ENCODE assay signal across 19 cellular contexts in the genomic region with DNA sequence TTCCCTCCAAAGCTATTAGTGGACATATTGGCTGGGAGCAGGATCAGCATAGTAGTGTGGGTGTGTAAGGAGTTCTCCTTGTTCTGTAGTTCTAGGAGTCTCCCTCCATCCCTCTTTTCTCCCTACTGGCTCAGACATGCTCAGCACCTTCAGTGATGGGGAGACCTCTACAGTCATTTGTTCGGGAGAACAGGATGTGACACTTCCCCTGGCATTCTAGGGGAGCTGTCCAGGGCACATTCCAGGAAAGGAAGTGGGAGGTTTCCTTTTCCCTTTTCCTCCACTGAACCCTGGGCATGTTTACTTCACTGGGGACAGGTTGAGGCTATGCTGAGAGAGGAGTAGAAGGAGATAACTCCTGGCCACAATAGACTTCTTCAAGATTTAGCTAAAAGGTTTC.
DNase-seq lines count a peak whose midpoint lies in the region; ATAC-seq, FAIRE-seq and TF ChIP-seq lines count a peak whose summit lies in the region.
"Had no signal": no experiment of that assay in that cellular context is flagged by ENCODE, and none has a peak within 500 bp of the region (broad histone marks: within the 10 kb centered on the region; RNA-seq: fewer than 3 reads in every experiment).

No MANE protein-coding gene starts in this region.

- H3K4me1 ChIP-seq in GM23248 (ENCODE audit: insufficient read depth), result peaks cover 18% of the 10 kb centered on the region
- H3K4me1 ChIP-seq in endodermal cell (ENCODE audit: control insufficient read depth, insufficient read depth, low read length), result no peaks in the 10 kb centered on the region
- H3K4me1 ChIP-seq in neuronal stem cell (ENCODE audit: control insufficient read depth in 2 of 2, insufficient read depth in 1 of 2, low read depth in 1 of 2, low read length in 2 of 2), result no peaks in the 10 kb centered on the region
- H3K4me1 ChIP-seq: HAP-1, SJCRH30 had no signal

- 10 to 18% methylated on average over 1 of the region's 1 CpG for WGBS in GM23248 (ENCODE audit: low coverage in 1 of 2, low lambda C conversion rate in 2 of 2, missing lambda C conversion rate in 2 of 2), 2 experiments
- 59% methylated on average over 1 of the region's 1 CpG; no CpG with 5 or more reads in 1 of the 2 experiments for WGBS in endodermal cell (ENCODE audit: insufficient coverage in 1 of 2, insufficient read length in 1 of 2), 2 experiments
- no CpG with 5 or more reads among the region's 1 CpG for WGBS in neuronal stem cell (ENCODE audit: extremely low coverage in 2 of 2, insufficient read length in 2 of 2, insufficient replicate concordance in 1 of 2), 2 donors

- no peak overlapping the region for H3K18ac ChIP-seq in neuronal stem cell (ENCODE audit: low read length)

- no peak overlapping the region for H3K4ac ChIP-seq in neuronal stem cell (ENCODE audit: low read length)

- DNase-seq in GM23248, result peak; percentile 34
- peak; percentile 30 for DNase-seq in HTR-8/SVneo (ENCODE audit: insufficient read length, low spot score)
- peak; percentile 67 for DNase-seq in endodermal cell
- no peak for DNase-seq in neuronal stem cell (ENCODE audit: low spot score)
- no peak for DNase-seq in activated CD8-positive, alpha-beta T cell treated with anti-CD3 and anti-CD28 coated beads for 36 hours
- DNase-seq in Kasumi-1 (lab: John Stamatoyannopoulos, UW), result no peak
- DNase-seq in brain microvascular endothelial cell, result no peak
- DNase-seq: ACHN; COR-L47; DMS153; EL; NCI-H187 treated with DMSO at 0.1 percent for 48 hours; NCI-H446; NCI-H69; NK-92 treated with Interleukin-12 subunit alpha and Interleukin-12 subunit beta, amount 100 ng/mL, for 24 hours; RPMI8226; SJCRH30 had no signal

- H2AFZ ChIP-seq in GM23248 (no peak overlapping the region), neuronal stem cell (ENCODE audit: low read length) (no peak overlapping the region)

- no peaks in the 10 kb centered on the region for H3K79me1 ChIP-seq in neuronal stem cell (ENCODE audit: low read depth, low read length)

- H2BK120ac ChIP-seq in neuronal stem cell (ENCODE audit: low read depth, low read length), result no peak overlapping the region

- no peak overlapping the region for H3K4me3 ChIP-seq in GM23248
- H3K4me3 ChIP-seq in endodermal cell (ENCODE audit: low read length), result no peak overlapping the region
- H3K4me3 ChIP-seq in neuronal stem cell (ENCODE audit: low read length in 2 of 2), result no peak overlapping the region
- H3K4me3 ChIP-seq in brain microvascular endothelial cell (ENCODE audit: low read depth, low read length), result no peak overlapping the region
- H3K4me3 ChIP-seq: HAP-1, SJCRH30 had no signal

- no peak overlapping the region for H3K14ac ChIP-seq in neuronal stem cell (ENCODE audit: low read length)

- POLR2A ChIA-PET in activated CD8-positive, alpha-beta T cell treated with anti-CD3 and anti-CD28 coated beads for 36 hours (lab: Charles Lee), result no interaction called here

- no peak overlapping the region for H4K8ac ChIP-seq in neuronal stem cell (ENCODE audit: low read depth, low read length)

- no peak overlapping the region for H3K27ac Mint-ChIP-seq in endodermal cell
- no peak overlapping the region for H3K27ac Mint-ChIP-seq in activated CD8-positive, alpha-beta T cell treated with anti-CD3 and anti-CD28 coated beads for 36 hours

- H3K9me3 Mint-ChIP-seq in endodermal cell, result no peaks in the 10 kb centered on the region
- no peaks in the 10 kb centered on the region for H3K9me3 Mint-ChIP-seq in activated CD8-positive, alpha-beta T cell treated with anti-CD3 and anti-CD28 coated beads for 36 hours

- no peak overlapping the region for H4K91ac ChIP-seq in neuronal stem cell (ENCODE audit: low read depth, low read length, poor library complexity)

- no peaks in the 10 kb centered on the region for H3K9me2 ChIP-seq in GM23248 (ENCODE audit: insufficient read depth)

- H3K9ac ChIP-seq in GM23248 (no peak overlapping the region), endodermal cell (ENCODE audit: extremely low read depth, low read length, poor library complexity, severe bottlenecking) (no peak overlapping the region), neuronal stem cell (ENCODE audit: low read depth, low read length, poor library complexity) (no peak overlapping the region)

- no peak overlapping the region for H2BK5ac ChIP-seq in neuronal stem cell (ENCODE audit: low read length)

- H3K4me1 Mint-ChIP-seq in endodermal cell, result peaks cover 7% of the 10 kb centered on the region
- H3K4me1 Mint-ChIP-seq in activated CD8-positive, alpha-beta T cell treated with anti-CD3 and anti-CD28 coated beads for 36 hours (ENCODE audit: low read depth), result no peaks in the 10 kb centered on the region

- TF ChIP-seq CTCF in endodermal cell (conservative IDR thresholded peaks at IDR 0.05) (no peak), brain microvascular endothelial cell (IDR thresholded peaks at IDR 0.05; ENCODE audit: low read depth, low read length, missing control alignments) (no peak)
- TF ChIP-seq CTCF in activated CD8-positive, alpha-beta T cell treated with anti-CD3 and anti-CD28 coated beads for 36 hours (IDR thresholded peaks at IDR 0.05), result no peak

- CTCF ChIA-PET in activated CD8-positive, alpha-beta T cell treated with anti-CD3 and anti-CD28 coated beads for 36 hours (lab: Charles Lee), result interaction anchor here (1.0 kb wide), 1 partner anchor 331 kb away, joined by 3 read pairs; no protein-coding TSS in a partner anchor

- no peaks in the 10 kb centered on the region for H3K79me2 ChIP-seq in GM23248 (ENCODE audit: insufficient read depth)

- H3K9me3 ChIP-seq in GM23248 (ENCODE audit: low read depth), result no peaks in the 10 kb centered on the region
- no peaks in the 10 kb centered on the region for H3K9me3 ChIP-seq in endodermal cell (ENCODE audit: control insufficient read depth, low read length)
- no peaks in the 10 kb centered on the region for H3K9me3 ChIP-seq in neuronal stem cell (replicated peaks in 1 of 2; ENCODE audit: control insufficient read depth in 2 of 2, insufficient read depth in 1 of 2, low read depth in 1 of 2, low read length in 2 of 2)
- H3K9me3 ChIP-seq: HAP-1, SJCRH30 had no signal

- H4K20me1 ChIP-seq in GM23248 (ENCODE audit: insufficient read depth), result no peaks in the 10 kb centered on the region

- H3K27me3 ChIP-seq in GM23248 (replicated peaks; ENCODE audit: insufficient read depth) (no peaks in the 10 kb centered on the region), endodermal cell (ENCODE audit: control insufficient read depth, insufficient read depth, low read length, poor library complexity, severe bottlenecking) (no peaks in the 10 kb centered on the region), neuronal stem cell (ENCODE audit: control insufficient read depth in 3 of 3, insufficient read depth in 3 of 3, low read depth in 1 of 3, low read length in 3 of 3) (no peaks in the 10 kb centered on the region), brain microvascular endothelial cell (replicated peaks) (no peaks in the 10 kb centered on the region)
- H3K27me3 ChIP-seq: SJCRH30 had no signal

- no peak overlapping the region for H2AK5ac ChIP-seq in neuronal stem cell (ENCODE audit: low read depth, low read length)

- peak overlapping the region; percentile 31 for H2BK12ac ChIP-seq in neuronal stem cell (ENCODE audit: low read length)

- no peak for ATAC-seq in activated CD8-positive, alpha-beta T cell treated with anti-CD3 and anti-CD28 coated beads for 36 hours

- in situ Hi-C loops in GM23248 (cut with MboI), result no loop called here
- in situ Hi-C loops in brain microvascular endothelial cell (cut with HindIII; ENCODE audit: low pct_ligation_motif_present, low sequenced_read_pairs), result no loop called here

- H3K27ac ChIP-seq in GM23248 (no peak overlapping the region), endodermal cell (ENCODE audit: low read depth, low read length) (no peak overlapping the region), neuronal stem cell (replicated peaks; ENCODE audit: low read length) (no peak overlapping the region), brain microvascular endothelial cell (no peak overlapping the region)
- H3K27ac ChIP-seq: HL-60, SJCRH30 had no signal

- H3K4me2 ChIP-seq in GM23248 (ENCODE audit: unreplicated experiment) (no peak overlapping the region), neuronal stem cell (ENCODE audit: insufficient read depth, low read length, poor library complexity, severe bottlenecking) (no peak overlapping the region)

- no peaks in the 10 kb centered on the region for H3K27me3 Mint-ChIP-seq in endodermal cell (ENCODE audit: insufficient read depth)
- peaks cover 26% of the 10 kb centered on the region for H3K27me3 Mint-ChIP-seq in activated CD8-positive, alpha-beta T cell treated with anti-CD3 and anti-CD28 coated beads for 36 hours

- H3K36me3 Mint-ChIP-seq in endodermal cell (ENCODE audit: low read depth), result no peaks in the 10 kb centered on the region
- no peaks in the 10 kb centered on the region for H3K36me3 Mint-ChIP-seq in activated CD8-positive, alpha-beta T cell treated with anti-CD3 and anti-CD28 coated beads for 36 hours (ENCODE audit: low read depth)

- H2BK15ac ChIP-seq in neuronal stem cell (ENCODE audit: low read length), result no peak overlapping the region

- no peak overlapping the region for H3K23ac ChIP-seq in neuronal stem cell (ENCODE audit: low read depth, low read length, poor library complexity)

- intact Hi-C loops in activated CD8-positive, alpha-beta T cell treated with anti-CD3 and anti-CD28 coated beads for 36 hours (cut with micrococcal nuclease), result no loop called here

- peaks cover 8% of the 10 kb centered on the region for H3F3A ChIP-seq in GM23248 (ENCODE audit: insufficient read depth)

- no peaks in the 10 kb centered on the region for H3K36me3 ChIP-seq in GM23248 (ENCODE audit: low read depth)
- no peaks in the 10 kb centered on the region for H3K36me3 ChIP-seq in endodermal cell (ENCODE audit: control insufficient read depth, insufficient read depth, low read length)
- H3K36me3 ChIP-seq in neuronal stem cell (replicated peaks in 1 of 2; ENCODE audit: control insufficient read depth in 2 of 2, insufficient read depth in 2 of 2, low read length in 2 of 2), result no peaks in the 10 kb centered on the region
- H3K36me3 ChIP-seq in brain microvascular endothelial cell (replicated peaks), result no peaks in the 10 kb centered on the region
- H3K36me3 ChIP-seq: HAP-1, SJCRH30 had no signal

- no peak overlapping the region for H3K4me3 Mint-ChIP-seq in endodermal cell
- no peak overlapping the region for H3K4me3 Mint-ChIP-seq in activated CD8-positive, alpha-beta T cell treated with anti-CD3 and anti-CD28 coated beads for 36 hours

- FAIRE-seq in HTR-8/SVneo (lab: Jason Lieb, UNC), result no peak

Comparison
In these comparisons a context has a peak if more than half of its experiments do, and no peak if none do; other contexts are left out.
1. DNase-seq: peak in GM23248 (single experiment), HTR-8/SVneo (single experiment) and endodermal cell (single experiment); none in neuronal stem cell (single experiment), activated CD8-positive, alpha-beta T cell treated with anti-CD3 and anti-CD28 coated beads for 36 hours (single experiment), Kasumi-1 (0 of 2) and brain microvascular endothelial cell (single experiment).